Comparison of ENCODE assay signal across 24 cellular contexts in genomic region chr12:58969227-58969626, GRCh38. TPM values are rescaled to one million over a fixed set of nuclear protein-coding genes. Genes with fewer than 3 reads are reported as not detected.
"Had no signal": no experiment of that assay in that cellular context is flagged by ENCODE, and none has a peak within 500 bp of the region (broad histone marks: within the 10 kb centered on the region; RNA-seq: fewer than 3 reads in every experiment).

No MANE protein-coding gene starts in this region.

- DNase-seq: activated CD4-positive, alpha-beta T cell treated with anti-CD3 and anti-CD28 coated beads for 4 hours; activated CD4-positive, alpha-beta T cell treated with anti-CD3 and anti-CD28 coated beads, Interleukin-2, amount 50 U/mL, for 48 hours; activated CD4-positive, CD25-positive, alpha-beta regulatory T cell; activated CD8-positive, alpha-beta memory T cell treated with anti-CD3 and anti-CD28 coated beads, Interleukin-2, amount 50 U/mL, for 48 hours; activated naive CD4-positive, alpha-beta T cell; activated T-cell treated with anti-CD3 and anti-CD28 coated beads, Interleukin-2, amount 50 U/mL, for 4 hours; adrenal gland; effector memory CD4-positive, alpha-beta T cell; gastrocnemius medialis; hippocampal formation; kidney glomerular epithelial cell; left ventricle myocardium superior; midbrain; retina; sigmoid colon; stimulated activated CD4-positive, alpha-beta T cell treated with anti-CD3 and anti-CD28 coated beads, Interleukin-15, amount 100 ng/mL, for 24 hours; stimulated activated naive B cell treated with anti-CD40 and anti-IgM and Interleukin-4, amounts not matched to agents 10 μg/mL and 1 μg/mL and 100 μg/mL, for 72 hours; T1000; trophoblast cell had no signal

- H3K4me3 ChIP-seq: adrenal gland, ascending aorta, esophagus muscularis mucosa, gastrocnemius medialis, sigmoid colon, smooth muscle cell, vagina had no signal

- H3K4me1 ChIP-seq: adrenal gland, ascending aorta, esophagus muscularis mucosa, gastrocnemius medialis, sigmoid colon, vagina had no signal

- H3K9me3 ChIP-seq: adrenal gland, ascending aorta, esophagus muscularis mucosa, gastrocnemius medialis, sigmoid colon, vagina had no signal

- H3K36me3 ChIP-seq: adrenal gland, ascending aorta, esophagus muscularis mucosa, gastrocnemius medialis, sigmoid colon, vagina had no signal

- H3K27me3 ChIP-seq: adrenal gland, ascending aorta, esophagus muscularis mucosa, gastrocnemius medialis, sigmoid colon, vagina had no signal

- ATAC-seq: activated T-cell treated with anti-CD3 and anti-CD28 coated beads, Interleukin-2, amount 50 U/mL, for 4 hours; gastrocnemius medialis; left ventricle myocardium superior; stimulated activated naive B cell treated with anti-CD40 and anti-IgM and Interleukin-4, amounts not matched to agents 10 μg/mL and 1 μg/mL and 100 μg/mL, for 72 hours had no signal

- H3K27ac ChIP-seq: adrenal gland, ascending aorta, esophagus muscularis mucosa, gastrocnemius medialis, sigmoid colon, vagina had no signal

RNA-seq across cellular contexts. Expression of gene LRIG3, which starts 48.9 kb away (rescaled TPM):
- total RNA-seq: activated CD8-positive, alpha-beta memory T cell treated with anti-CD3 and anti-CD28 coated beads for 36 hours had no signal
